21 cellular contexts compared by ENCODE assay signal in genomic region chr1:236957235-236957634, GRCh38. TPM values are rescaled to one million over a fixed set of nuclear protein-coding genes. Genes with fewer than 3 reads are reported as not detected.
DNase-seq lines count a peak whose midpoint lies in the region; ATAC-seq and TF ChIP-seq lines count a peak whose summit lies in the region.
"Had no signal": no experiment of that assay in that cellular context is flagged by ENCODE, and none has a peak within 500 bp of the region (broad histone marks: within the 10 kb centered on the region; RNA-seq: fewer than 3 reads in every experiment).

No MANE protein-coding gene starts in this region.

- 57% methylated on average over 5 of the region's 5 CpGs for WGBS in right cardiac atrium

- H3K9me3 ChIP-seq in right cardiac atrium (ENCODE audit: control insufficient read depth, low read length) = no peaks in the 10 kb centered on the region
- H3K9me3 ChIP-seq: BE2C, HAP-1 had no signal

- no peak overlapping the region for H3K27ac ChIP-seq in right cardiac atrium (ENCODE audit: low read length)
- H3K27ac ChIP-seq in VCaP = no peak overlapping the region
- H3K27ac ChIP-seq: 22Rv1; BLaER1 treated with 17β-estradiol and CSF1 and Interleukin-3, amounts not matched to agents 10 nM and 100 nM had no signal

- no peaks in the 10 kb centered on the region for H3K27me3 ChIP-seq in right cardiac atrium (ENCODE audit: control insufficient read depth, insufficient read depth)
- H3K27me3 ChIP-seq: BE2C; BLaER1 treated with 17β-estradiol and CSF1 and Interleukin-3, amounts not matched to agents 10 nM and 100 nM had no signal

- H3K4me1 ChIP-seq in right cardiac atrium (ENCODE audit: control insufficient read depth, insufficient read depth, low read length) = no peaks in the 10 kb centered on the region
- H3K4me1 ChIP-seq: BE2C; BLaER1 treated with 17β-estradiol and CSF1 and Interleukin-3, amounts not matched to agents 10 nM and 100 nM; HAP-1 had no signal

- peak; percentile 41 for ATAC-seq in Right ventricle myocardium inferior
- ATAC-seq in right cardiac atrium = no peak
- peak; percentile 73 for ATAC-seq in left ventricle myocardium superior
- ATAC-seq: GM12878 had no signal

- H3K4me3 ChIP-seq in right cardiac atrium (ENCODE audit: low read length) = no peak overlapping the region
- H3K4me3 ChIP-seq: BLaER1 treated with 17β-estradiol and CSF1 and Interleukin-3, amounts not matched to agents 10 nM and 100 nM; GM12878; HAP-1 had no signal

- 0 out of 2 replicates have a peak, but pooled peaks have one; percentile 7 for TF ChIP-seq CTCF in VCaP (conservative IDR thresholded peaks at IDR 0.05)

- intact Hi-C loops in Right ventricle myocardium inferior (cut with DNase I) (no loop called here), right cardiac atrium (cut with DNase I) (no loop called here), left ventricle myocardium superior (cut with micrococcal nuclease) (no loop called here), cardiac septum (cut with DNase I) (no loop called here)

- DNase-seq in Right ventricle myocardium inferior (ENCODE audit: missing footprints) = no peak
- DNase-seq in right cardiac atrium = no peak
- peak; percentile 42 for DNase-seq in left ventricle myocardium superior
- no peak for DNase-seq in cardiac septum (ENCODE audit: low spot score)
- DNase-seq in NAMALWA (ENCODE audit: low spot score) = no peak
- DNase-seq: AML-193; BE2C; CD4-positive, alpha-beta T cell; CD8-positive, alpha-beta memory T cell; DMS 273 treated with DMSO at 0.1 percent for 48 hours; DMS79; EL; GDM1; GOT3; HFFc6 had no signal

RNA-seq across cellular contexts. Expression of gene MT1HL1, which starts 47.0 kb away (rescaled TPM):
- total RNA-seq in Right ventricle myocardium inferior (not detected), right cardiac atrium (not detected), left ventricle myocardium superior (not detected), cardiac septum (not detected)
- not detected for polyA plus RNA-seq in right cardiac atrium
- total RNA-seq: CD4-positive, alpha-beta T cell; CD8-positive, alpha-beta memory T cell; GM12878; HFFc6 had no signal
- polyA plus RNA-seq: CD14-positive monocyte; CD8-positive, alpha-beta memory T cell; GM12878 had no signal

Comparison
In these comparisons a context has a peak if more than half of its experiments do, and no peak if none do; other contexts are left out.
1. ATAC-seq: peak in Right ventricle myocardium inferior (single experiment) and left ventricle myocardium superior (single experiment); none in right cardiac atrium (0 of 2).